ENCODE assay signal across 27 cellular contexts in genomic region chr12:91538418-91538817, GRCh38.
"Had no signal": no experiment of that assay in that cellular context is flagged by ENCODE, and none has a peak within 500 bp of the region (broad histone marks: within the 10 kb centered on the region; RNA-seq: fewer than 3 reads in every experiment).

No MANE protein-coding gene starts in this region.

- H3K27ac Mint-ChIP-seq: nephron; neural progenitor cell; progenitor cell of endocrine pancreas; stimulated activated effector memory CD8-positive, alpha-beta T cell treated with anti-CD3 and anti-CD28 coated beads, Interleukin-12 subunit alpha, Interleukin-12 subunit beta, amount 100 ng/mL, for 72 hours; stimulated activated naive B cell treated with anti-CD40 and anti-IgM and Interleukin-4, amounts not matched to agents 10 μg/mL and 1 μg/mL and 100 μg/mL, for 72 hours; stimulated activated naive CD8-positive, alpha-beta T cell treated with anti-CD3 and anti-CD28 coated beads, Interleukin-15, Interleukin-2, amounts not matched to agents 100 ng/mL and 50 ng/mL, for 24 hours had no signal

- H3K27ac ChIP-seq: neural progenitor cell, ovary, parathyroid adenoma, psoas muscle, right lobe of liver, sigmoid colon, stomach, thoracic aorta, thyroid gland, tibial nerve, upper lobe of left lung, vagina had no signal

- H3K4me3 Mint-ChIP-seq: nephron; neural progenitor cell; stimulated activated effector memory CD8-positive, alpha-beta T cell treated with anti-CD3 and anti-CD28 coated beads, Interleukin-12 subunit alpha, Interleukin-12 subunit beta, amount 100 ng/mL, for 72 hours; stimulated activated naive B cell treated with anti-CD40 and anti-IgM and Interleukin-4, amounts not matched to agents 10 μg/mL and 1 μg/mL and 100 μg/mL, for 72 hours; stimulated activated naive CD8-positive, alpha-beta T cell treated with anti-CD3 and anti-CD28 coated beads, Interleukin-15, Interleukin-2, amounts not matched to agents 100 ng/mL and 50 ng/mL, for 24 hours had no signal

- H3K9ac ChIP-seq: neural progenitor cell, parathyroid adenoma had no signal

- H3K4me1 ChIP-seq: parathyroid adenoma, psoas muscle, right lobe of liver, sigmoid colon, stomach, thyroid gland, tibial nerve, upper lobe of left lung, vagina had no signal

- H3K27me3 ChIP-seq: neural progenitor cell, ovary, right lobe of liver, sigmoid colon, stomach, thyroid gland, tibial nerve, upper lobe of left lung, vagina had no signal

- H3K36me3 Mint-ChIP-seq: neural progenitor cell; stimulated activated effector memory CD8-positive, alpha-beta T cell treated with anti-CD3 and anti-CD28 coated beads, Interleukin-12 subunit alpha, Interleukin-12 subunit beta, amount 100 ng/mL, for 72 hours had no signal

- H3K4me3 ChIP-seq: neural progenitor cell, ovary, psoas muscle, right lobe of liver, sigmoid colon, stomach, thoracic aorta, thyroid gland, tibial nerve, upper lobe of left lung, vagina had no signal

- H3K27me3 Mint-ChIP-seq: progenitor cell of endocrine pancreas; stimulated activated naive CD8-positive, alpha-beta T cell treated with anti-CD3 and anti-CD28 coated beads, Interleukin-15, Interleukin-2, amounts not matched to agents 100 ng/mL and 50 ng/mL, for 24 hours had no signal

- H3K36me3 ChIP-seq: neural progenitor cell, ovary, right lobe of liver, sigmoid colon, stomach, thoracic aorta, thyroid gland, tibial nerve, upper lobe of left lung, vagina had no signal

- H3K4me1 Mint-ChIP-seq: nephron; stimulated activated effector memory CD8-positive, alpha-beta T cell treated with anti-CD3 and anti-CD28 coated beads, Interleukin-12 subunit alpha, Interleukin-12 subunit beta, amount 100 ng/mL, for 72 hours; stimulated activated naive B cell treated with anti-CD40 and anti-IgM and Interleukin-4, amounts not matched to agents 10 μg/mL and 1 μg/mL and 100 μg/mL, for 72 hours had no signal

- DNase-seq: occipital lobe; ovary; posterior cingulate gyrus; psoas muscle; right cardiac atrium; right lobe of liver; sigmoid colon; small intestine; stimulated activated CD4-positive, alpha-beta T cell treated with anti-CD3 and anti-CD28 coated beads, Interleukin-15, amount 100 ng/mL, for 24 hours; stimulated activated CD4-positive, alpha-beta T cell treated with anti-CD3 and anti-CD28 coated beads, Interleukin-2, amount 100 ng/mL, for 24 hours; stimulated activated CD4-positive, alpha-beta T cell treated with anti-CD3 and anti-CD28 coated beads, Interleukin-2, amount 100 ng/mL, for 48 hours; stimulated activated CD4-positive, alpha-beta T cell treated with anti-CD3 and anti-CD28 coated beads, Interleukin-4, amount 100 ng/mL, for 24 hours; stimulated activated naive B cell treated with anti-CD40 and anti-IgM and Interleukin-4, amounts not matched to agents 10 μg/mL and 1 μg/mL and 100 μg/mL, for 72 hours; stimulated activated naive CD4-positive, alpha-beta T cell treated with Interleukin-2 at 50 U/mL for 16 hours; stomach; thyroid gland; trophoblast cell; upper lobe of left lung had no signal

- H3K9me3 ChIP-seq: right lobe of liver, thyroid gland had no signal
